ENCODE assay signal across 17 cellular contexts in the genomic region with DNA sequence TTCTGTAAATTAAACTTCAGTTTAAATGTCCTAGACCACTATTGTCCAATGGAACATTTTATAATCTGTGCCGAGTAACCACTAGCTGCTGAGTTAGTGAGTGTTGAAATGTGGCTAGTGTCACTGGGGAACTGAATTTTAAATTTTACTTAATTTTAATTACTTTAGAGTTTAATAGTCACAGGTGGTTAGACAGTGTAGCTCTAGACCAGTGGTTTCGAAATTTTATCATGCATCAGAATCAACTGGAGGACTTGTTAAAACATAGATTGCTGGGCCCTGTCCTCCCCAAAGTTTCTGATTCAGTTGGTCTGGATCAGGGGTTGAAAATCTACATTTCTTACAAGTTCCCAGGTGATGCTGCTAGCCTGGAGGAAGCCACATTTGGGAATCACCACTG.
DNase-seq lines count a peak whose midpoint lies in the region; ATAC-seq and TF ChIP-seq lines count a peak whose summit lies in the region.
"Had no signal": no experiment of that assay in that cellular context is flagged by ENCODE, and none has a peak within 500 bp of the region (broad histone marks: within the 10 kb centered on the region; RNA-seq: fewer than 3 reads in every experiment).

No MANE protein-coding gene starts in this region.

- no peak overlapping the region for H3K4ac ChIP-seq in neuronal stem cell (ENCODE audit: low read length)

- H3K36me3 ChIP-seq in smooth muscle cell (ENCODE audit: low read depth) (no peaks in the 10 kb centered on the region), neuronal stem cell (replicated peaks in 1 of 2; ENCODE audit: control insufficient read depth in 2 of 2, insufficient read depth in 2 of 2, low read length in 2 of 2) (no peaks in the 10 kb centered on the region)

- POLR2A ChIA-PET in AG04450 (lab: Yijun Ruan, JAX): interaction anchor here (0.8 kb wide), 1 partner anchor 24 kb away, joined by 3 read pairs; no protein-coding TSS in a partner anchor

- peaks cover 59% of the 10 kb centered on the region for H4K20me1 ChIP-seq in smooth muscle cell (ENCODE audit: low read depth)

- peaks cover 73% of the 10 kb centered on the region for H3K79me2 ChIP-seq in smooth muscle cell (ENCODE audit: low read depth)

- CTCF ChIA-PET in AG04450 (lab: Charles Lee): interaction anchor here (0.6 to 1.6 kb wide), 2 partner anchors 189 to 191 kb away, joined by 3 to 6 read pairs; no protein-coding TSS in a partner anchor

- no peak overlapping the region for H2BK12ac ChIP-seq in neuronal stem cell (ENCODE audit: low read length)

- DNase-seq in AG04450 (ENCODE audit: low read depth, low spot score): no peak
- DNase-seq in epithelial cell of prostate (ENCODE audit: low read depth, low spot score): no peak
- no peak for DNase-seq in smooth muscle cell (lab: John Stamatoyannopoulos, UW; ENCODE audit: unreplicated experiment)
- DNase-seq in activated T-cell treated with anti-CD3 and anti-CD28 coated beads, Interleukin-2, amount 50 U/mL, for 48 hours: no peak
- no peak for DNase-seq in neuronal stem cell (ENCODE audit: low spot score)
- DNase-seq in Kasumi-1 (lab: John Stamatoyannopoulos, UW): no peak
- no peak for DNase-seq in SKM-1 treated with dmso at 0.1 percent for 144 hours (lab: John Stamatoyannopoulos, UW; ENCODE audit: unreplicated experiment)
- DNase-seq: activated CD4-positive, alpha-beta T cell treated with anti-CD3 and anti-CD28 coated beads for 4 hours; activated naive CD4-positive, alpha-beta T cell treated with anti-CD3 and anti-CD28 coated beads, Interleukin-2, amount 50 U/mL, for 16 hours; body of pancreas; immature natural killer cell; MV-4-11; naive B cell; NCI-H524 treated with DMSO at 0.1 percent for 48 hours; stimulated activated naive CD4-positive, alpha-beta T cell had no signal

- peaks cover 40% of the 10 kb centered on the region for H3F3A ChIP-seq in smooth muscle cell (ENCODE audit: low read depth)

- no peak overlapping the region for H2AK5ac ChIP-seq in neuronal stem cell (ENCODE audit: low read depth, low read length)

- H3K4me3 ChIP-seq in AG04450 (ENCODE audit: low read depth, low read length) (no peak overlapping the region), smooth muscle cell (no peak overlapping the region), neuronal stem cell (ENCODE audit: low read length in 2 of 2) (no peak overlapping the region)
- H3K4me3 ChIP-seq: body of pancreas, lung had no signal

- H2AFZ ChIP-seq in smooth muscle cell (ENCODE audit: low read depth) (no peak overlapping the region), neuronal stem cell (ENCODE audit: low read length) (no peak overlapping the region)

- H3K4me1 ChIP-seq in smooth muscle cell (ENCODE audit: low read depth) (peaks cover 50% of the 10 kb centered on the region), neuronal stem cell (ENCODE audit: control insufficient read depth in 2 of 2, insufficient read depth in 1 of 2, low read depth in 1 of 2, low read length in 2 of 2) (peaks cover 7 to 19% of the 10 kb centered on the region in 2 donors)

- H2BK120ac ChIP-seq in neuronal stem cell (ENCODE audit: low read depth, low read length): no peak overlapping the region

- no peak overlapping the region for H3K14ac ChIP-seq in neuronal stem cell (ENCODE audit: low read length)

- peak; percentile 9 for ATAC-seq in HG02885 (IDR thresholded peaks at IDR 0.05; ENCODE audit: poor library complexity, unreplicated experiment)

- no peak overlapping the region for H4K91ac ChIP-seq in neuronal stem cell (ENCODE audit: low read depth, low read length, poor library complexity)

- H3K27ac ChIP-seq in AG04450 (ENCODE audit: low read depth, low read length) (peak overlapping the region; percentile 59), epithelial cell of prostate (peak overlapping the region; percentile 71), smooth muscle cell (ENCODE audit: low read depth) (peak overlapping the region; percentile 79), neuronal stem cell (replicated peaks; ENCODE audit: low read length) (no peak overlapping the region)

- no peak overlapping the region for H3K23ac ChIP-seq in neuronal stem cell (ENCODE audit: low read depth, low read length, poor library complexity)

- TF ChIP-seq CTCF in AG04450 (IDR thresholded peaks at IDR 0.05; ENCODE audit: low read depth, low read length): no peak
- no peak for TF ChIP-seq CTCF in smooth muscle cell (IDR thresholded peaks at IDR 0.05; ENCODE audit: borderline replicate concordance, insufficient read depth, poor library complexity, severe bottlenecking)

- H3K4me2 ChIP-seq in smooth muscle cell: peak overlapping the region; percentile 62
- no peak overlapping the region for H3K4me2 ChIP-seq in neuronal stem cell (ENCODE audit: insufficient read depth, low read length, poor library complexity, severe bottlenecking)

- H3K9me3 ChIP-seq in AG04450 (ENCODE audit: control insufficient read depth, insufficient read depth, low read length) (no peaks in the 10 kb centered on the region), smooth muscle cell (replicated peaks; ENCODE audit: low read depth) (no peaks in the 10 kb centered on the region), neuronal stem cell (replicated peaks in 1 of 2; ENCODE audit: control insufficient read depth in 2 of 2, insufficient read depth in 1 of 2, low read depth in 1 of 2, low read length in 2 of 2) (no peaks in the 10 kb centered on the region)
- H3K9me3 ChIP-seq: body of pancreas had no signal

- 44% methylated on average over 2 of the region's 2 CpGs for WGBS in smooth muscle cell (ENCODE audit: low lambda C conversion rate)
- WGBS in neuronal stem cell (ENCODE audit: extremely low coverage in 2 of 2, insufficient read length in 2 of 2, insufficient replicate concordance in 1 of 2), 2 donors: no CpG with 5 or more reads among the region's 2 CpGs

- peak overlapping the region; percentile 25 for H3K9ac ChIP-seq in smooth muscle cell (ENCODE audit: low read depth)
- no peak overlapping the region for H3K9ac ChIP-seq in neuronal stem cell (ENCODE audit: low read depth, low read length, poor library complexity)

- H3K18ac ChIP-seq in neuronal stem cell (ENCODE audit: low read length): no peak overlapping the region

- H3K79me1 ChIP-seq in neuronal stem cell (ENCODE audit: low read depth, low read length): no peaks in the 10 kb centered on the region

- no peak overlapping the region for H4K8ac ChIP-seq in neuronal stem cell (ENCODE audit: low read depth, low read length)

- H3K27me3 ChIP-seq in AG04450 (ENCODE audit: control insufficient read depth, insufficient read depth, low read length) (no peaks in the 10 kb centered on the region), smooth muscle cell (ENCODE audit: low read depth) (no peaks in the 10 kb centered on the region), neuronal stem cell (ENCODE audit: control insufficient read depth in 3 of 3, insufficient read depth in 3 of 3, low read depth in 1 of 3, low read length in 3 of 3) (no peaks in the 10 kb centered on the region)
- H3K27me3 ChIP-seq: body of pancreas had no signal

- H2BK5ac ChIP-seq in neuronal stem cell (ENCODE audit: low read length): no peak overlapping the region

- no peak overlapping the region for H2BK15ac ChIP-seq in neuronal stem cell (ENCODE audit: low read length)
